ENCODE assay signal across 23 cellular contexts in genomic region chr5:118295045-118295444, GRCh38.
"Had no signal": no experiment of that assay in that cellular context is flagged by ENCODE, and none has a peak within 500 bp of the region (broad histone marks: within the 10 kb centered on the region; RNA-seq: fewer than 3 reads in every experiment).

No MANE protein-coding gene starts in this region.

- H3K4me3 ChIP-seq: coronary artery, dorsolateral prefrontal cortex had no signal

- DNase-seq: activated CD4-positive, alpha-beta memory T cell treated with anti-CD3 and anti-CD28 coated beads, Interleukin-2, amount 10 ng/mL, durations not matched to agents 7 days and 5 days; activated CD4-positive, alpha-beta T cell treated with anti-CD3 and anti-CD28 coated beads for 1 hour; activated CD4-positive, alpha-beta T cell treated with anti-CD3 and anti-CD28 coated beads for 4 hours; activated CD4-positive, alpha-beta T cell treated with anti-CD3 and anti-CD28 coated beads, Interleukin-2, amount 10 ng/mL, durations not matched to agents 7 days and 5 days; activated CD4-positive, alpha-beta T cell treated with anti-CD3 and anti-CD28 coated beads, Interleukin-2, amount 50 U/mL, for 4 hours; activated CD8-positive, alpha-beta memory T cell treated with anti-CD3 and anti-CD28 coated beads, Interleukin-2, amount 50 U/mL, for 48 hours; activated gamma-delta T cell; activated naive CD4-positive, alpha-beta T cell treated with anti-CD3 and anti-CD28 coated beads, Interleukin-2, amount 50 U/mL, for 16 hours; activated naive CD4-positive, alpha-beta T cell treated with Interleukin-2 at 50 U/mL for 16 hours; activated T-cell treated with anti-CD3 and anti-CD28 coated beads for 4 hours; activated T-cell treated with anti-CD3 and anti-CD28 coated beads, Interleukin-2, amount 50 U/mL, for 24 hours; activated T-cell treated with anti-CD3 and anti-CD28 coated beads, Interleukin-2, amount 50 U/mL, for 72 hours; amniotic stem cell; anterior cingulate cortex; brain microvascular endothelial cell; dorsolateral prefrontal cortex; effector memory CD4-positive, alpha-beta T cell; endodermal cell; foreskin fibroblast; head of caudate nucleus; T-helper 2 cell had no signal

- H3K27ac ChIP-seq: brain microvascular endothelial cell, coronary artery, dorsolateral prefrontal cortex had no signal

- H3K36me3 ChIP-seq: brain microvascular endothelial cell had no signal

- ATAC-seq: activated T-cell treated with anti-CD3 and anti-CD28 coated beads, Interleukin-2, amount 50 U/mL, for 72 hours; esophagus mucosa had no signal

- H3K27me3 ChIP-seq: brain microvascular endothelial cell had no signal
